In genomic region chr6:11381801-11382513, GRCh38 we compare ENCODE assay signal across 8 cellular contexts.
DNase-seq lines count a peak whose midpoint lies in the region; ATAC-seq lines count a peak whose summit lies in the region.

No MANE protein-coding gene starts in this region.

- intact Hi-C loops in left ventricle myocardium superior (cut with micrococcal nuclease): no loop called here

- CTCF ChIA-PET in activated CD8-positive, alpha-beta T cell treated with anti-CD3 and anti-CD28 coated beads, Interleukin-2, amount 10 ng/mL, durations not matched to agents 7 days and 5 days (lab: Charles Lee): interaction anchor here (0.7 to 4.4 kb wide), 21 partner anchors 8 to 239 kb away, joined by 3 to 26 read pairs (median 3); partner anchors contain the start of gene NEDD9

- H3K36me3 Mint-ChIP-seq in activated CD8-positive, alpha-beta T cell treated with anti-CD3 and anti-CD28 coated beads, Interleukin-2, amount 10 ng/mL, durations not matched to agents 7 days and 5 days (ENCODE audit: low read depth): peaks cover 41% of the 10 kb centered on the region

- peaks cover 53% of the 10 kb centered on the region for H3K4me1 Mint-ChIP-seq in activated CD8-positive, alpha-beta T cell treated with anti-CD3 and anti-CD28 coated beads, Interleukin-2, amount 10 ng/mL, durations not matched to agents 7 days and 5 days (ENCODE audit: low read depth)

- peak overlapping the region; percentile 96 for H3K27ac Mint-ChIP-seq in activated CD8-positive, alpha-beta T cell treated with anti-CD3 and anti-CD28 coated beads, Interleukin-2, amount 10 ng/mL, durations not matched to agents 7 days and 5 days

- DNase-seq in AML-193 (lab: John Stamatoyannopoulos, UW): peak; percentile 91 to 92
- DNase-seq in activated CD8-positive, alpha-beta T cell treated with anti-CD3 and anti-CD28 coated beads, Interleukin-2, amount 10 ng/mL, durations not matched to agents 7 days and 5 days: peak; percentile 87
- peak; percentile 32 for DNase-seq in left ventricle myocardium superior
- peak; percentile 45 to 57 for DNase-seq in stimulated activated CD8-positive, alpha-beta memory T cell treated with anti-CD3 and anti-CD28 coated beads, Interleukin-15, amount 100 ng/mL, for 4 hours (ENCODE audit: low read depth in 2 of 2)
- no peak for DNase-seq in SW 1271 (lab: John Stamatoyannopoulos, UW)
- DNase-seq in NCI-H2029 treated with DMSO at 0.1 percent for 48 hours (lab: John Stamatoyannopoulos, UW): no peak

- POLR2A ChIA-PET in activated CD8-positive, alpha-beta T cell treated with anti-CD3 and anti-CD28 coated beads, Interleukin-2, amount 10 ng/mL, durations not matched to agents 7 days and 5 days (lab: Charles Lee): interaction anchor here (0.5 to 3.8 kb wide), 33 partner anchors 8 to 192 kb away, joined by 3 to 29 read pairs (median 4); partner anchors contain the start of gene NEDD9

- peaks cover 2% of the 10 kb centered on the region for H3K27me3 Mint-ChIP-seq in activated CD8-positive, alpha-beta T cell treated with anti-CD3 and anti-CD28 coated beads, Interleukin-2, amount 10 ng/mL, durations not matched to agents 7 days and 5 days (ENCODE audit: low read depth)

- no peaks in the 10 kb centered on the region for H3K9me3 Mint-ChIP-seq in activated CD8-positive, alpha-beta T cell treated with anti-CD3 and anti-CD28 coated beads, Interleukin-2, amount 10 ng/mL, durations not matched to agents 7 days and 5 days (ENCODE audit: insufficient read depth)

- peak; percentile 87 for ATAC-seq in GM19455 (IDR thresholded peaks at IDR 0.05; ENCODE audit: unreplicated experiment)
- ATAC-seq in HG03565 (IDR thresholded peaks at IDR 0.05; ENCODE audit: unreplicated experiment): peak; percentile 75
- ATAC-seq in activated CD8-positive, alpha-beta T cell treated with anti-CD3 and anti-CD28 coated beads, Interleukin-2, amount 10 ng/mL, durations not matched to agents 7 days and 5 days: peak; percentile 95
- peak; percentile 68 for ATAC-seq in left ventricle myocardium superior

- peak overlapping the region; percentile 91 for H3K4me3 Mint-ChIP-seq in activated CD8-positive, alpha-beta T cell treated with anti-CD3 and anti-CD28 coated beads, Interleukin-2, amount 10 ng/mL, durations not matched to agents 7 days and 5 days

Comparison
In these comparisons a context has a peak if more than half of its experiments do, and no peak if none do; other contexts are left out.
1. DNase-seq: peak in AML-193 (2 of 2), activated CD8-positive, alpha-beta T cell treated with anti-CD3 and anti-CD28 coated beads, Interleukin-2, amount 10 ng/mL, durations not matched to agents 7 days and 5 days (single experiment), left ventricle myocardium superior (single experiment) and stimulated activated CD8-positive, alpha-beta memory T cell treated with anti-CD3 and anti-CD28 coated beads, Interleukin-15, amount 100 ng/mL, for 4 hours (2 of 2); none in SW 1271 (0 of 2) and NCI-H2029 treated with DMSO at 0.1 percent for 48 hours (single experiment).
2. Peak in every context shown above with its lines, with median percentiles within 50 percentile points of each other: ATAC-seq.